ENCODE assay signal across 25 cellular contexts in genomic region chr10:21082206-21082605, GRCh38.
DNase-seq lines count a peak whose midpoint lies in the region; ATAC-seq and TF ChIP-seq lines count a peak whose summit lies in the region.
"Had no signal": no experiment of that assay in that cellular context is flagged by ENCODE, and none has a peak within 500 bp of the region (broad histone marks: within the 10 kb centered on the region; RNA-seq: fewer than 3 reads in every experiment).

No MANE protein-coding gene starts in this region.

- no peak overlapping the region for H3K4me3 Mint-ChIP-seq in activated CD4-positive, alpha-beta T cell treated with anti-CD3 and anti-CD28 coated beads for 36 hours
- H3K4me3 Mint-ChIP-seq: B cell; CD4-positive, alpha-beta T cell; CD8-positive, alpha-beta T cell had no signal

- H3K4me1 Mint-ChIP-seq in activated CD4-positive, alpha-beta T cell treated with anti-CD3 and anti-CD28 coated beads for 36 hours = no peaks in the 10 kb centered on the region
- H3K4me1 Mint-ChIP-seq: B cell had no signal

- POLR2A ChIA-PET in activated CD4-positive, alpha-beta T cell treated with anti-CD3 and anti-CD28 coated beads for 36 hours (lab: Charles Lee) = no interaction called here

- no peak overlapping the region for H3K4me3 ChIP-seq in AG10803 (ENCODE audit: low read length)
- no peak overlapping the region for H3K4me3 ChIP-seq in fibroblast of mammary gland (ENCODE audit: control insufficient read depth, low read depth, low read length)
- H3K4me3 ChIP-seq: A549; BLaER1 treated with 17β-estradiol and CSF1 and Interleukin-3, amounts not matched to agents 10 nM and 100 nM; GM12878 had no signal

- H3K27ac Mint-ChIP-seq in activated CD4-positive, alpha-beta T cell treated with anti-CD3 and anti-CD28 coated beads for 36 hours = no peak overlapping the region
- H3K27ac Mint-ChIP-seq: B cell; CD4-positive, alpha-beta T cell; CD8-positive, alpha-beta T cell had no signal

- H3K9me3 Mint-ChIP-seq in activated CD4-positive, alpha-beta T cell treated with anti-CD3 and anti-CD28 coated beads for 36 hours (ENCODE audit: low read depth) = no peaks in the 10 kb centered on the region
- H3K9me3 Mint-ChIP-seq: CD4-positive, alpha-beta T cell; CD8-positive, alpha-beta T cell had no signal

- no peaks in the 10 kb centered on the region for H3K36me3 Mint-ChIP-seq in activated CD4-positive, alpha-beta T cell treated with anti-CD3 and anti-CD28 coated beads for 36 hours (ENCODE audit: low read depth)
- H3K36me3 Mint-ChIP-seq: CD8-positive, alpha-beta T cell had no signal

- DNase-seq in AG10803 (ENCODE audit: low read depth) (peak; percentile 7), fibroblast of mammary gland (ENCODE audit: low read depth) (peak; percentile 57), sciatic nerve (ENCODE audit: low spot score) (no peak), T-helper 2 cell (no peak), DMS 273 (lab: John Stamatoyannopoulos, UW; ENCODE audit: unreplicated experiment) (no peak)
- DNase-seq in activated CD4-positive, alpha-beta T cell treated with anti-CD3 and anti-CD28 coated beads for 36 hours = no peak
- DNase-seq: 8988T; ACHN; AML-193; Caco-2; Calu3; CD4-positive, alpha-beta T cell; CD8-positive, alpha-beta T cell; DMS 273 treated with DMSO at 0.1 percent for 48 hours; DMS153; DMS53; DMS79; DND-41; EL; GDM1 had no signal

- intact Hi-C loops in sciatic nerve (cut with DNase I) = loop anchor here (10.0 kb wide), 1 partner anchor 183 kb away; no protein-coding TSS in a partner anchor
- intact Hi-C loops in activated CD4-positive, alpha-beta T cell treated with anti-CD3 and anti-CD28 coated beads for 36 hours (cut with DNase I, micrococcal nuclease) = no loop called here

- TF ChIP-seq CTCF in AG10803 (conservative IDR thresholded peaks at IDR 0.05; ENCODE audit: low read length) = no peak
- TF ChIP-seq CTCF in fibroblast of mammary gland (conservative IDR thresholded peaks at IDR 0.05; ENCODE audit: control insufficient read depth, insufficient read depth, low read depth, low read length) = no peak

- peaks cover 10% of the 10 kb centered on the region for H3K27me3 Mint-ChIP-seq in activated CD4-positive, alpha-beta T cell treated with anti-CD3 and anti-CD28 coated beads for 36 hours

- ATAC-seq in sciatic nerve = peak; percentile 26
- ATAC-seq in GM21515 (IDR thresholded peaks at IDR 0.05; ENCODE audit: unreplicated experiment) = no peak
- no peak for ATAC-seq in activated CD4-positive, alpha-beta T cell treated with anti-CD3 and anti-CD28 coated beads for 36 hours
- ATAC-seq: A549; CD8-positive, alpha-beta T cell; GM12878 had no signal

- CTCF ChIA-PET in activated CD4-positive, alpha-beta T cell treated with anti-CD3 and anti-CD28 coated beads for 36 hours (lab: Charles Lee) = no interaction called here

Comparison
In these comparisons a context has a peak if more than half of its experiments do, and no peak if none do; other contexts are left out.
1. DNase-seq: peak in AG10803 (single experiment) and fibroblast of mammary gland (single experiment); none in sciatic nerve (single experiment), T-helper 2 cell (0 of 5), DMS 273 (single experiment) and activated CD4-positive, alpha-beta T cell treated with anti-CD3 and anti-CD28 coated beads for 36 hours (single experiment).